ENCODE assay signal across 1 cellular context in the genomic region with DNA sequence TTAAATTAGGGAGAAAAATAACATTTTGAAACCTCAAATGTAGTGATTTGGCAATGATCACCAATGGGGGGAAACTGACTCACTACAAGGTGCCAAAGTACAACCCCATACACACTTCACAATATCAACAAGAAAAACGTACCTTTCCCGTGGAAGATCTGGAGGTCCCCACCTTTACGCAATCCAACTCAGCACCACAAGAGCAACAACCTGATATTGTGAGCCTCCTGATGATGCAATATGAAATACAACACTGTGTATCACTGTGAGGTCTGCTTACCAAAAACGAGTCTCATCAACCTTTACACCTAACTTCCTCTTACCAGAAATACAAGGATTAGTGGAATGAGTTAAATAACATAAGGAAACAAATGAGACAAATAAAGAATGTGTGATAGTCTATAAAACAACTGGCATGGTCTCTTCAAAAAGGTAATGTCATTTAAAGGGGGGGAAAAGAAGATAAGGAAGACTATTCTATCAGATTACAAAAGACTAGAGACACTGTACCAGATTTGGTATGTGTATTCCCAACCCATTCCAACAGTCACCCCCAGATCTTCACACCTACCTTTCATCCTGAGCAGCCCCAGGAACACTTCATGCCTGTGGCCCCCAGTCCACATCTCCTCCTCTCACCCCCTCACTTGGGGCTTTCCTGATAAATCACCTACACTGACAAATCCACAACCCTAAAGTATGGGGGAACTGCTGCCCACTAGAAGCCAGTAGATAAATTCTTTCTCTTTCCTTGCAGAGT.
TF ChIP-seq lines count a peak whose summit lies in the region.

No MANE protein-coding gene starts in this region.

TF ChIP-seq in GM23338, 12 proteins besides CTCF, POLR2A, EP300 and RAD21 (continued from another document):
- TF ChIP-seq, protein P1, sequence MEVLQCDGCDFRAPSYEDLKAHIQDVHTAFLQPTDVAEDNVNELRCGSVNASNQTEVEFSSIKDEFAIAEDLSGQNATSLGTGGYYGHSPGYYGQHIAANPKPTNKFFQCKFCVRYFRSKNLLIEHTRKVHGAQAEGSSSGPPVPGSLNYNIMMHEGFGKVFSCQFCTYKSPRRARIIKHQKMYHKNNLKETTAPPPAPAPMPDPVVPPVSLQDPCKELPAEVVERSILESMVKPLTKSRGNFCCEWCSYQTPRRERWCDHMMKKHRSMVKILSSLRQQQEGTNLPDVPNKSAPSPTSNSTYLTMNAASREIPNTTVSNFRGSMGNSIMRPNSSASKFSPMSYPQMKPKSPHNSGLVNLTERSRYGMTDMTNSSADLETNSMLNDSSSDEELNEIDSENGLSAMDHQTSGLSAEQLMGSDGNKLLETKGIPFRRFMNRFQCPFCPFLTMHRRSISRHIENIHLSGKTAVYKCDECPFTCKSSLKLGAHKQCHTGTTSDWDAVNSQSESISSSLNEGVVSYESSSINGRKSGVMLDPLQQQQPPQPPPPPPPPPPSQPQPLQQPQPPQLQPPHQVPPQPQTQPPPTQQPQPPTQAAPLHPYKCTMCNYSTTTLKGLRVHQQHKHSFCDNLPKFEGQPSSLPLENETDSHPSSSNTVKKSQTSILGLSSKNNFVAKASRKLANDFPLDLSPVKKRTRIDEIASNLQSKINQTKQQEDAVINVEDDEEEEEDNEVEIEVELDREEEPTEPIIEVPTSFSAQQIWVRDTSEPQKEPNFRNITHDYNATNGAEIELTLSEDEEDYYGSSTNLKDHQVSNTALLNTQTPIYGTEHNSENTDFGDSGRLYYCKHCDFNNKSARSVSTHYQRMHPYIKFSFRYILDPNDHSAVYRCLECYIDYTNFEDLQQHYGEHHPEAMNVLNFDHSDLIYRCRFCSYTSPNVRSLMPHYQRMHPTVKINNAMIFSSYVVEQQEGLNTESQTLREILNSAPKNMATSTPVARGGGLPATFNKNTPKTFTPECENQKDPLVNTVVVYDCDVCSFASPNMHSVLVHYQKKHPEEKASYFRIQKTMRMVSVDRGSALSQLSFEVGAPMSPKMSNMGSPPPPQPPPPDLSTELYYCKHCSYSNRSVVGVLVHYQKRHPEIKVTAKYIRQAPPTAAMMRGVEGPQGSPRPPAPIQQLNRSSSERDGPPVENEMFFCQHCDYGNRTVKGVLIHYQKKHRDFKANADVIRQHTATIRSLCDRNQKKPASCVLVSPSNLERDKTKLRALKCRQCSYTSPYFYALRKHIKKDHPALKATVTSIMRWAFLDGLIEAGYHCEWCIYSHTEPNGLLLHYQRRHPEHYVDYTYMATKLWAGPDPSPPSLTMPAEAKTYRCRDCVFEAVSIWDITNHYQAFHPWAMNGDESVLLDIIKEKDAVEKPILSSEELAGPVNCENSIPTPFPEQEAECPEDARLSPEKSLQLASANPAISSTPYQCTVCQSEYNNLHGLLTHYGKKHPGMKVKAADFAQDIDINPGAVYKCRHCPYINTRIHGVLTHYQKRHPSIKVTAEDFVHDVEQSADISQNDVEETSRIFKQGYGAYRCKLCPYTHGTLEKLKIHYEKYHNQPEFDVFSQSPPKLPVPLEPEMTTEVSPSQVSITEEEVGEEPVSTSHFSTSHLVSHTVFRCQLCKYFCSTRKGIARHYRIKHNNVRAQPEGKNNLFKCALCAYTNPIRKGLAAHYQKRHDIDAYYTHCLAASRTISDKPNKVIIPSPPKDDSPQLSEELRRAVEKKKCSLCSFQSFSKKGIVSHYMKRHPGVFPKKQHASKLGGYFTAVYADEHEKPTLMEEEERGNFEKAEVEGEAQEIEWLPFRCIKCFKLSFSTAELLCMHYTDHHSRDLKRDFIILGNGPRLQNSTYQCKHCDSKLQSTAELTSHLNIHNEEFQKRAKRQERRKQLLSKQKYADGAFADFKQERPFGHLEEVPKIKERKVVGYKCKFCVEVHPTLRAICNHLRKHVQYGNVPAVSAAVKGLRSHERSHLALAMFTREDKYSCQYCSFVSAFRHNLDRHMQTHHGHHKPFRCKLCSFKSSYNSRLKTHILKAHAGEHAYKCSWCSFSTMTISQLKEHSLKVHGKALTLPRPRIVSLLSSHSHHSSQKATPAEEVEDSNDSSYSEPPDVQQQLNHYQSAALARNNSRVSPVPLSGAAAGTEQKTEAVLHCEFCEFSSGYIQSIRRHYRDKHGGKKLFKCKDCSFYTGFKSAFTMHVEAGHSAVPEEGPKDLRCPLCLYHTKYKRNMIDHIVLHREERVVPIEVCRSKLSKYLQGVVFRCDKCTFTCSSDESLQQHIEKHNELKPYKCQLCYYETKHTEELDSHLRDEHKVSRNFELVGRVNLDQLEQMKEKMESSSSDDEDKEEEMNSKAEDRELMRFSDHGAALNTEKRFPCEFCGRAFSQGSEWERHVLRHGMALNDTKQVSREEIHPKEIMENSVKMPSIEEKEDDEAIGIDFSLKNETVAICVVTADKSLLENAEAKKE (CRISPR knock-in tag; IDR thresholded peaks at IDR 0.05): no peak
- TF ChIP-seq NANOG (IDR thresholded peaks at IDR 0.05; ENCODE audit: borderline replicate concordance) (no peak), ZNF114 (CRISPR knock-in tag; IDR thresholded peaks at IDR 0.05) (no peak), CREB1 (CRISPR knock-in tag; IDR thresholded peaks at IDR 0.05; ENCODE audit: low read depth) (no peak)
- TF ChIP-seq, protein P2, sequence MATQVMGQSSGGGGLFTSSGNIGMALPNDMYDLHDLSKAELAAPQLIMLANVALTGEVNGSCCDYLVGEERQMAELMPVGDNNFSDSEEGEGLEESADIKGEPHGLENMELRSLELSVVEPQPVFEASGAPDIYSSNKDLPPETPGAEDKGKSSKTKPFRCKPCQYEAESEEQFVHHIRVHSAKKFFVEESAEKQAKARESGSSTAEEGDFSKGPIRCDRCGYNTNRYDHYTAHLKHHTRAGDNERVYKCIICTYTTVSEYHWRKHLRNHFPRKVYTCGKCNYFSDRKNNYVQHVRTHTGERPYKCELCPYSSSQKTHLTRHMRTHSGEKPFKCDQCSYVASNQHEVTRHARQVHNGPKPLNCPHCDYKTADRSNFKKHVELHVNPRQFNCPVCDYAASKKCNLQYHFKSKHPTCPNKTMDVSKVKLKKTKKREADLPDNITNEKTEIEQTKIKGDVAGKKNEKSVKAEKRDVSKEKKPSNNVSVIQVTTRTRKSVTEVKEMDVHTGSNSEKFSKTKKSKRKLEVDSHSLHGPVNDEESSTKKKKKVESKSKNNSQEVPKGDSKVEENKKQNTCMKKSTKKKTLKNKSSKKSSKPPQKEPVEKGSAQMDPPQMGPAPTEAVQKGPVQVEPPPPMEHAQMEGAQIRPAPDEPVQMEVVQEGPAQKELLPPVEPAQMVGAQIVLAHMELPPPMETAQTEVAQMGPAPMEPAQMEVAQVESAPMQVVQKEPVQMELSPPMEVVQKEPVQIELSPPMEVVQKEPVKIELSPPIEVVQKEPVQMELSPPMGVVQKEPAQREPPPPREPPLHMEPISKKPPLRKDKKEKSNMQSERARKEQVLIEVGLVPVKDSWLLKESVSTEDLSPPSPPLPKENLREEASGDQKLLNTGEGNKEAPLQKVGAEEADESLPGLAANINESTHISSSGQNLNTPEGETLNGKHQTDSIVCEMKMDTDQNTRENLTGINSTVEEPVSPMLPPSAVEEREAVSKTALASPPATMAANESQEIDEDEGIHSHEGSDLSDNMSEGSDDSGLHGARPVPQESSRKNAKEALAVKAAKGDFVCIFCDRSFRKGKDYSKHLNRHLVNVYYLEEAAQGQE (IDR thresholded peaks at IDR 0.05; ENCODE audit: unreplicated experiment): no peak
